8 cellular contexts compared by ENCODE assay signal in the genomic region with DNA sequence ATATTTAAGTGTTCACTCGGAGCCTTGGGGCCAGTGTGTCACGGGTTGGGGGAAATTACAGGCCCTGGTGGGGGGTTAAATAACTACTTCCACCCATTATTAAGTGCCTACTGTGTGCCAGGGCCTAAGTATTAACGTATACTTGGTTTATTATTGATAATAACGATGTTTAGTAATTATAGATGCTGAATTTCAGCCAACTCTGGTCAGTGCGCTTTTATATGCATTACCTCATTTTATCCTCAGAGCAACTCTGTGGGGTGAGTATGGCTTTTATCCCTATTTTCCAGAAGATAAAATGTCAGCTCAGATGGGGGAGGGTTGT. TPM values are rescaled to one million over a fixed set of nuclear protein-coding genes. Genes with fewer than 3 reads are reported as not detected.
DNase-seq lines count a peak whose midpoint lies in the region; ATAC-seq and TF ChIP-seq lines count a peak whose summit lies in the region.

No MANE protein-coding gene starts in this region.

- no peak for ATAC-seq in activated CD4-positive, alpha-beta T cell treated with anti-CD3 and anti-CD28 coated beads for 36 hours

- no peak for TF ChIP-seq CTCF in kidney epithelial cell (IDR thresholded peaks at IDR 0.05; ENCODE audit: insufficient read depth, low read length, poor library complexity, severe bottlenecking)

- intact Hi-C loops in activated CD4-positive, alpha-beta T cell treated with anti-CD3 and anti-CD28 coated beads for 36 hours (cut with DNase I, micrococcal nuclease) = loop anchor here (1.0 to 5.0 kb wide), 9 partner anchors 42 to 286 kb away; a partner anchor contains a TSS

- H3K9me3 Mint-ChIP-seq in activated CD4-positive, alpha-beta T cell treated with anti-CD3 and anti-CD28 coated beads for 36 hours (ENCODE audit: low read depth) = no peaks in the 10 kb centered on the region

- no peak overlapping the region for H3K27ac Mint-ChIP-seq in activated CD4-positive, alpha-beta T cell treated with anti-CD3 and anti-CD28 coated beads for 36 hours

- H3K27me3 ChIP-seq in adipocyte (replicated peaks; ENCODE audit: control insufficient read depth, insufficient read depth, low read length) = no peaks in the 10 kb centered on the region
- no peaks in the 10 kb centered on the region for H3K27me3 ChIP-seq in kidney epithelial cell (ENCODE audit: control insufficient read depth, insufficient read depth, low read length)

- peak overlapping the region; percentile 54 for H3K4me3 Mint-ChIP-seq in activated CD4-positive, alpha-beta T cell treated with anti-CD3 and anti-CD28 coated beads for 36 hours

- peaks cover 22% of the 10 kb centered on the region for H3K4me1 Mint-ChIP-seq in activated CD4-positive, alpha-beta T cell treated with anti-CD3 and anti-CD28 coated beads for 36 hours

- H3K36me3 ChIP-seq in adipocyte (ENCODE audit: control insufficient read depth, insufficient read depth, low read length, severe bottlenecking) (no peaks in the 10 kb centered on the region), kidney epithelial cell (ENCODE audit: control insufficient read depth, insufficient read depth, low read length) (no peaks in the 10 kb centered on the region)

- H3K4me1 ChIP-seq in adipocyte (ENCODE audit: control insufficient read depth, insufficient read depth, low read length) = peaks cover 23% of the 10 kb centered on the region

- H3K27me3 Mint-ChIP-seq in activated CD4-positive, alpha-beta T cell treated with anti-CD3 and anti-CD28 coated beads for 36 hours = peaks cover 2% of the 10 kb centered on the region

- no peaks in the 10 kb centered on the region for H3K9me3 ChIP-seq in adipocyte (ENCODE audit: control insufficient read depth, low read length)

- peak overlapping the region; percentile 93 for H3K4me3 ChIP-seq in adipocyte (ENCODE audit: low read length)
- peak overlapping the region; percentile 84 for H3K4me3 ChIP-seq in kidney epithelial cell (ENCODE audit: low read depth, low read length)

- CTCF ChIA-PET in activated CD4-positive, alpha-beta T cell treated with anti-CD3 and anti-CD28 coated beads for 36 hours (lab: Charles Lee) = interaction anchor here (0.6 to 1.5 kb wide), 5 partner anchors 47 to 1275 kb away, joined by 3 to 4 read pairs (median 4); no protein-coding TSS in a partner anchor

- POLR2A ChIA-PET in activated CD4-positive, alpha-beta T cell treated with anti-CD3 and anti-CD28 coated beads for 36 hours (lab: Charles Lee) = no interaction called here

- H3K9ac ChIP-seq in adipocyte (ENCODE audit: low read length) = peak overlapping the region; percentile 90

- no peaks in the 10 kb centered on the region for H3K36me3 Mint-ChIP-seq in activated CD4-positive, alpha-beta T cell treated with anti-CD3 and anti-CD28 coated beads for 36 hours (ENCODE audit: low read depth)

- peak overlapping the region; percentile 51 for H3K27ac ChIP-seq in substantia nigra (ENCODE audit: low read depth, low read length, poor library complexity, severe bottlenecking)

- DNase-seq in activated CD4-positive, alpha-beta T cell treated with anti-CD3 and anti-CD28 coated beads for 36 hours = no peak
- no peak for DNase-seq in activated CD4-positive, alpha-beta T cell treated with anti-CD3 and anti-CD28 coated beads for 1 hour
- no peak for DNase-seq in adipocyte (ENCODE audit: low read depth)
- DNase-seq in kidney epithelial cell (ENCODE audit: low read depth) = no peak
- no peak for DNase-seq in substantia nigra (lab: John Stamatoyannopoulos, UW)
- no peak for DNase-seq in NCI-H2171 (lab: John Stamatoyannopoulos, UW)
- DNase-seq in ureter (ENCODE audit: low spot score) = no peak
- DNase-seq in C1 segment of cervical spinal cord (lab: John Stamatoyannopoulos, UW) = no peak

RNA-seq across cellular contexts. Expression of a gene that starts 0.8 kb away (rescaled TPM):
- 10 to 100 TPM; 16.4 to 16.5 TPM for total RNA-seq in activated CD4-positive, alpha-beta T cell treated with anti-CD3 and anti-CD28 coated beads for 36 hours
- 33.3 and 43.6 TPM in 2 replicates for total RNA-seq in kidney epithelial cell
- 26.1 TPM for total RNA-seq in ureter

RNA-seq across cellular contexts. Expression of a gene that starts 42.1 kb away (rescaled TPM):
- total RNA-seq in activated CD4-positive, alpha-beta T cell treated with anti-CD3 and anti-CD28 coated beads for 36 hours = 1 to 10 TPM; 4.5 to 6.2 TPM
- total RNA-seq in kidney epithelial cell (7.6 and 13.0 TPM in 2 replicates), ureter (28.6 TPM)
